ENCODE assay signal across 8 cellular contexts in genomic region chr20:50987493-50988210, GRCh38. TPM values are rescaled to one million over a fixed set of nuclear protein-coding genes. Genes with fewer than 3 reads are reported as not detected.
DNase-seq lines count a peak whose midpoint lies in the region; ATAC-seq and TF ChIP-seq lines count a peak whose summit lies in the region.

No MANE protein-coding gene starts in this region.

- intact Hi-C loops in mammary epithelial cell (cut with micrococcal nuclease), result loop anchor here (1.0 to 10.0 kb wide), 7 partner anchors 33 to 1095 kb away; no protein-coding TSS in a partner anchor

- no peaks in the 10 kb centered on the region for H3K9me3 ChIP-seq in mammary epithelial cell (replicated peaks; ENCODE audit: insufficient read depth, low read length)

- WGBS in mammary epithelial cell (ENCODE audit: low coverage, missing lambda C conversion rate), result 21% methylated on average over 10 of the region's 13 CpGs

- no peak for ATAC-seq in GM19467 (IDR thresholded peaks at IDR 0.05; ENCODE audit: unreplicated experiment)

- CTCF ChIA-PET in HEK293T (lab: Yijun Ruan, JAX) (interaction anchor here (0.5 to 1.8 kb wide), 25 partner anchors 10 to 638 kb away, joined by 3 to 32 read pairs (median 4); no protein-coding TSS in a partner anchor), mammary epithelial cell (lab: Charles Lee; ENCODE audit: low non-redundant PET) (interaction anchor here (0.5 to 1.4 kb wide), 12 partner anchors 32 to 840 kb away, joined by 3 to 10 read pairs (median 5); partner anchors contain the start of gene BCAS4)

- no peaks in the 10 kb centered on the region for H3K36me3 ChIP-seq in mammary epithelial cell (ENCODE audit: insufficient read depth, low read length)
- H3K36me3 ChIP-seq in kidney epithelial cell (ENCODE audit: control insufficient read depth, insufficient read depth, low read length), result no peaks in the 10 kb centered on the region

- H3K4me3 ChIP-seq in WI38 (ENCODE audit: low read depth, low read length) (no peak overlapping the region), mammary epithelial cell (replicated peaks in 1 of 3; ENCODE audit: insufficient read depth in 1 of 3, low read depth in 2 of 3, low read length in 3 of 3) (no peak overlapping the region), kidney epithelial cell (ENCODE audit: low read depth, low read length) (no peak overlapping the region)

- no peaks in the 10 kb centered on the region for H3K79me2 ChIP-seq in mammary epithelial cell (ENCODE audit: insufficient read depth, low read length)

- peak overlapping the region; percentile 76 for H2AFZ ChIP-seq in mammary epithelial cell (ENCODE audit: low read depth, low read length)

- POLR2A ChIA-PET in HEK293T (lab: Yijun Ruan, JAX), result interaction anchor here (0.7 to 0.9 kb wide), 2 partner anchors 291 to 363 kb away, joined by 3 read pairs; no protein-coding TSS in a partner anchor

- no peaks in the 10 kb centered on the region for H4K20me1 ChIP-seq in mammary epithelial cell (ENCODE audit: insufficient read depth, low read length)

- TF ChIP-seq CTCF in WI38 (IDR thresholded peaks at IDR 0.05; ENCODE audit: low read depth, low read length) (peak; percentile 82), mammary epithelial cell (conservative IDR thresholded peaks at IDR 0.05 in 1 of 2, IDR thresholded peaks at IDR 0.05 in 1 of 2; ENCODE audit: extremely low read depth in 1 of 2, insufficient read depth in 1 of 2, low read depth in 1 of 2, low read length in 2 of 2) (peak; percentile 72 to 86), kidney epithelial cell (IDR thresholded peaks at IDR 0.05; ENCODE audit: insufficient read depth, low read length, poor library complexity, severe bottlenecking) (peak; percentile 76)

- peaks cover 23% of the 10 kb centered on the region for H3K4me1 ChIP-seq in mammary epithelial cell (ENCODE audit: insufficient read depth, low read length)

- no peak overlapping the region for H3K9ac ChIP-seq in mammary epithelial cell (ENCODE audit: insufficient read depth, low read length)

- H3K27ac ChIP-seq in mammary epithelial cell (ENCODE audit: insufficient read depth, low read depth, low read length), result no peak overlapping the region

- peak overlapping the region; percentile 22 for H3K4me2 ChIP-seq in mammary epithelial cell (ENCODE audit: insufficient read depth, low read depth, low read length)

- DNase-seq in COR-L47 (lab: John Stamatoyannopoulos, UW) (peak; percentile 75), HEK293T (ENCODE audit: extremely low spot score) (peak; percentile 79), NCI-H226 (peak; percentile 66), mammary epithelial cell (peak; percentile 80), kidney epithelial cell (ENCODE audit: low read depth) (no peak)
- peak; percentile 59 to 75 for DNase-seq in stimulated activated CD4-positive, alpha-beta T cell treated with anti-CD3 and anti-CD28 coated beads, Interleukin-2, amount 100 ng/mL, for 48 hours

- no TSS peak for BruUV-seq in mammary epithelial cell (replicated peaks; lab: Mats Ljungman, UMichigan)

- in situ Hi-C loops in mammary epithelial cell (cut with MboI; ENCODE audit: low sequenced_read_pairs in 2 of 2), result loop anchor here (5.0 to 25.0 kb wide), 5 partner anchors 320 to 637 kb away; no protein-coding TSS in a partner anchor

- dilution Hi-C loops in mammary epithelial cell (cut with HindIII; ENCODE audit: low sequenced_read_pairs), result loop anchor here (25.0 kb wide), 1 partner anchor 600 kb away; no protein-coding TSS in a partner anchor

- H3K27me3 ChIP-seq in mammary epithelial cell (ENCODE audit: insufficient read depth, low read length), result no peaks in the 10 kb centered on the region
- H3K27me3 ChIP-seq in kidney epithelial cell (ENCODE audit: control insufficient read depth, insufficient read depth, low read length), result no peaks in the 10 kb centered on the region

TF ChIP-seq in HEK293T, 16 proteins besides CTCF, POLR2A, EP300 and RAD21:
- TF ChIP-seq ZNF384 (IDR thresholded peaks at IDR 0.05), result no peak
- TF ChIP-seq ELF4 (IDR thresholded peaks at IDR 0.05), result no peak
- no peak for TF ChIP-seq FOXA1 (IDR thresholded peaks at IDR 0.05)
- TF ChIP-seq HDGF (IDR thresholded peaks at IDR 0.05; ENCODE audit: borderline replicate concordance), result no peak
- no peak for TF ChIP-seq TARDBP (IDR thresholded peaks at IDR 0.05)
- TF ChIP-seq SUZ12 (IDR thresholded peaks at IDR 0.05), result no peak
- TF ChIP-seq FOXK2 (IDR thresholded peaks at IDR 0.05), result no peak
TF ChIP-seq in HEK293T: peak in this region for 0.

RNA-seq across cellular contexts. Expression of gene MOCS3, which starts 29.0 kb away (rescaled TPM):
- total RNA-seq in mammary epithelial cell (10 to 100 TPM in 1 of 2 donors, 1 to 10 TPM in 1; 7.2 to 10.8 TPM), kidney epithelial cell (9.5 and 10.0 TPM in 2 replicates)
- polyA plus RNA-seq in mammary epithelial cell, result 6.8 TPM
- 4.8 TPM for polyA minus RNA-seq in mammary epithelial cell

RNA-seq across cellular contexts. Expression of gene DPM1, which starts 29.3 kb away (rescaled TPM):
- total RNA-seq in mammary epithelial cell (10 to 100 TPM; 63.5 to 63.9 TPM), kidney epithelial cell (69.4 and 73.3 TPM in 2 replicates)
- 71.9 TPM for polyA plus RNA-seq in mammary epithelial cell
- polyA minus RNA-seq in mammary epithelial cell, result 14.3 TPM

RNA-seq across cellular contexts. Expression of gene KCNG1, which starts 35.3 kb away (rescaled TPM):
- total RNA-seq in mammary epithelial cell, result 10 to 100 TPM; 43.9 to 53.0 TPM
- polyA plus RNA-seq in mammary epithelial cell, result 19.2 TPM
- 19.2 TPM for polyA minus RNA-seq in mammary epithelial cell
- 50.8 and 59.9 TPM in 2 replicates for total RNA-seq in kidney epithelial cell

RNA-seq across cellular contexts. Expression of gene ADNP, which starts 56.4 kb away (rescaled TPM):
- total RNA-seq in mammary epithelial cell (10 to 100 TPM; 34.0 to 63.2 TPM), kidney epithelial cell (45.4 and 59.7 TPM in 2 replicates)
- polyA plus RNA-seq in mammary epithelial cell, result 20.4 TPM
- polyA minus RNA-seq in mammary epithelial cell, result 69.3 TPM
